7 cellular contexts compared by ENCODE assay signal in the genomic region with DNA sequence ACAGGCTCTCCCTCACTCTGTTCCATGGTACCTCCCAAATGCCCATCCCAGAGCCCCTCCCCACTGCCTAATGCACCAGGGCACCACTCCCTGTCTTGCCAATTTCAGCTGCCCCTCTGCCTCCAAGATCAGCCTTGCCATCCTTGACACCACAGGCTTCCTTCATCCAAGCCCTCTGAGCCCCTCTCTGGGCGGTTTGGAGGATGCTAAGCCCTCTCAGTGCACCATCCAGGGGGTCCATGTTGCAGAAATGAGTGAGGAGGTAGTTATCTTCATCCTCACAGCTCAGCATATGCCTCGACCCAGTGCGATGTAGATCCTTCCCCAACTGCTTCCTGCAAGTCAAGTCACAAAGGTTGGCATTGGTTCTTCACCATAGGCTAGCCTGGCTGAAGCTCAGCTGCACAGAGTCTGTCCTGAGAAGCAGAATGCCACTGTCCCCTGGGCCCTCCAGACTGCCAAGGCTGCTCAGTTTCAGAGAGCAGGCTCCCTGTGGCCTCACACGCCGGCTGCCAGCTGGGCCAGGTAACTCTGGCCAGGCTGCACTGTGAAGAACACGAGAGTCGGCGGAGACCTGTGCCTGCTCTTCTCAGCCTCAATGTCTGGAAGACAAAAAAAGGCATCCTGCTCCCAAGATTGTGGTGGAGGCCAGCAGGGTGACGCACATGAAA. TPM values are rescaled to one million over a fixed set of nuclear protein-coding genes. Genes with fewer than 3 reads are reported as not detected.
DNase-seq lines count a peak whose midpoint lies in the region; ATAC-seq, FAIRE-seq and TF ChIP-seq lines count a peak whose summit lies in the region.

No MANE protein-coding gene starts in this region.

- ATAC-seq in IMR-90 (ENCODE audit: low read depth) (no peak), GM21723 (IDR thresholded peaks at IDR 0.05; ENCODE audit: unreplicated experiment) (no peak)

- POLR2A ChIA-PET in IMR-90 (lab: Charles Lee; ENCODE audit: unreplicated experiment) = interaction anchor here (0.6 kb wide), 1 partner anchor 10 kb away, joined by 4 read pairs; no protein-coding TSS in a partner anchor
- POLR2A ChIA-PET in H1 (lab: Charles Lee; ENCODE audit: partially characterized antibody) = interaction anchor here (0.6 kb wide), 1 partner anchor 333 kb away, joined by 3 read pairs; no protein-coding TSS in a partner anchor

- H3K79me2 ChIP-seq in GM23248 (ENCODE audit: insufficient read depth) (no peaks in the 10 kb centered on the region), H1 (ENCODE audit: control insufficient read depth in 1 of 2, insufficient read depth in 2 of 2, low read length in 2 of 2) (no peaks in the 10 kb centered on the region)

- TF ChIP-seq RAD21 in IMR-90 (IDR thresholded peaks at IDR 0.05; ENCODE audit: low read length) = no peak
- no peak for TF ChIP-seq RAD21 in H1 (IDR thresholded peaks at IDR 0.05 in 1 of 2, conservative IDR thresholded peaks at IDR 0.05 in 1 of 2; ENCODE audit: low read depth in 2 of 2, low read length in 2 of 2)

- H3K56ac ChIP-seq in IMR-90 (ENCODE audit: extremely low read depth, insufficient read depth, low read length) (no peak overlapping the region), H1 (replicated peaks; ENCODE audit: insufficient read length, low read depth, low read length) (no peak overlapping the region)

- no peak for TF ChIP-seq POLR2A in IMR-90 (IDR thresholded peaks at IDR 0.05; ENCODE audit: low read depth, low read length)
- no peak for TF ChIP-seq POLR2A in H1 (IDR thresholded peaks at IDR 0.05; ENCODE audit: control extremely low read depth in 1 of 2, low read depth in 2 of 2, low read length in 2 of 2)

- H3K4me2 ChIP-seq in GM23248 (ENCODE audit: unreplicated experiment) (no peak overlapping the region), IMR-90 (ENCODE audit: low read depth, low read length) (no peak overlapping the region), H1 (ENCODE audit: insufficient read depth in 1 of 2, low read depth in 2 of 2, low read length in 2 of 2) (no peak overlapping the region), skeletal muscle satellite cell (ENCODE audit: low read length) (peak overlapping the region; percentile 26)

- DNase-seq in GM23248 = no peak
- DNase-seq in IMR-90 = no peak
- DNase-seq in H1 (ENCODE audit: low read depth in 1 of 2, low spot score in 2 of 2) = no peak
- DNase-seq in GM13976 (ENCODE audit: low spot score) = no peak
- DNase-seq in ACHN = no peak

- H3F3A ChIP-seq in GM23248 (ENCODE audit: insufficient read depth) = peaks cover 6% of the 10 kb centered on the region

- peak overlapping the region; percentile 73; the same call in 1 of the 3 replicates for H2BK15ac ChIP-seq in IMR-90 (ENCODE audit: low read depth, low read length)
- no peak overlapping the region for H2BK15ac ChIP-seq in H1 (ENCODE audit: low read length)

- peak overlapping the region; percentile 92 for H2AK5ac ChIP-seq in IMR-90 (ENCODE audit: low read depth, low read length)
- H2AK5ac ChIP-seq in H1 (ENCODE audit: low read depth, low read length) = no peak overlapping the region

- H3K27me3 ChIP-seq in GM23248 (replicated peaks; ENCODE audit: insufficient read depth) (no peaks in the 10 kb centered on the region), IMR-90 (ENCODE audit: control insufficient read depth, insufficient read depth, low read length) (no peaks in the 10 kb centered on the region), H1 (replicated peaks in 1 of 4; ENCODE audit: control insufficient read depth in 3 of 4, extremely low read depth in 1 of 4, insufficient read depth in 3 of 4, low read length in 3 of 4) (no peaks in the 10 kb centered on the region), skeletal muscle satellite cell (ENCODE audit: control insufficient read depth, insufficient read depth, low read length) (no peaks in the 10 kb centered on the region)

- 0 out of 2 replicates have a peak overlapping the region, but pooled peaks have one; percentile 2 for H2BK12ac ChIP-seq in H1 (ENCODE audit: low read depth, low read length)

- H2BK20ac ChIP-seq in IMR-90 (ENCODE audit: low read depth, low read length) (peak overlapping the region; percentile 79), H1 (ENCODE audit: low read length) (no peak overlapping the region)

- dilution Hi-C loops in IMR-90 (cut with HindIII; ENCODE audit: low sequenced_read_pairs, unreplicated experiment) = no loop called here

- H3K4me1 ChIP-seq in GM23248 (ENCODE audit: insufficient read depth) = peaks cover 26% of the 10 kb centered on the region
- peaks cover 17% of the 10 kb centered on the region for H3K4me1 ChIP-seq in IMR-90 (ENCODE audit: control insufficient read depth, insufficient read depth, low read length)
- H3K4me1 ChIP-seq in H1 (replicated peaks in 1 of 4; ENCODE audit: control insufficient read depth in 3 of 4, insufficient read depth in 4 of 4, low read length in 3 of 4) = peaks cover 0 to 4% (median 2%) of the 10 kb centered on the region in 4 experiments; a peak in 1 of 7 replicates
- H3K4me1 ChIP-seq in skeletal muscle satellite cell (ENCODE audit: control insufficient read depth, insufficient read depth, low read length) = peaks cover 18% of the 10 kb centered on the region

- TF ChIP-seq CTCF in IMR-90 (conservative IDR thresholded peaks at IDR 0.05; ENCODE audit: low read depth, low read length) (no peak), H1 (IDR thresholded peaks at IDR 0.05; ENCODE audit: control extremely low read depth in 1 of 3, insufficient read depth in 1 of 3, low read depth in 1 of 3, low read length in 3 of 3) (no peak), GM13976 (IDR thresholded peaks at IDR 0.05; ENCODE audit: borderline replicate concordance, control extremely low read depth, extremely low read depth, insufficient read depth, missing control alignments) (no peak)

- peak overlapping the region; percentile 62 for H2AK9ac ChIP-seq in IMR-90 (replicated peaks; ENCODE audit: low read depth, low read length, poor library complexity)

- H3K79me1 ChIP-seq in IMR-90 (ENCODE audit: low read depth in 1 of 2, low read length in 2 of 2) = no peaks in the 10 kb centered on the region
- H3K79me1 ChIP-seq in H1 (ENCODE audit: low read depth, low read length) = no peaks in the 10 kb centered on the region

- no peaks in the 10 kb centered on the region for H3K23me2 ChIP-seq in H1 (ENCODE audit: low read depth, low read length)

- H3K14ac ChIP-seq in IMR-90 (replicated peaks; ENCODE audit: low read depth, low read length) (no peak overlapping the region), H1 (ENCODE audit: insufficient read length) (no peak overlapping the region)

- H4K8ac ChIP-seq in IMR-90 (ENCODE audit: low read depth in 2 of 2, low read length in 2 of 2) = peak overlapping the region; percentile 10 to 70; a peak in 2 of 4 replicates
- H4K8ac ChIP-seq in H1 (ENCODE audit: extremely low read depth, insufficient read depth, low read length) = peak overlapping the region; percentile 41; the same call in 1 of the 2 replicates

- WGBS in GM23248 (ENCODE audit: low coverage in 1 of 2, low lambda C conversion rate in 2 of 2, missing lambda C conversion rate in 2 of 2), 2 experiments = 60 to 64% methylated on average over 9 of the region's 9 CpGs
- no CpG with 5 or more reads among the region's 9 CpGs for WGBS in IMR-90 (ENCODE audit: extremely low coverage in 2 of 2, insufficient read length in 1 of 2), 2 experiments
- WGBS in H1 (ENCODE audit: extremely low coverage in 1 of 2, insufficient coverage in 1 of 2, insufficient read length in 1 of 2, insufficient replicate concordance in 2 of 2, low coverage in 1 of 2, low lambda C conversion rate in 2 of 2, missing lambda C conversion rate in 1 of 2), 2 experiments = 96% methylated on average over 9 of the region's 9 CpGs; no CpG with 5 or more reads in 1 of the 2 experiments

- no peak overlapping the region for H4K5ac ChIP-seq in IMR-90 (ENCODE audit: low read depth, low read length)
- no peak overlapping the region for H4K5ac ChIP-seq in H1 (ENCODE audit: insufficient read length, low read depth, low read length)

- CTCF ChIA-PET in IMR-90 (lab: Yijun Ruan, JAX) = interaction anchor here (1.0 kb wide), 1 partner anchor 9 kb away, joined by 4 read pairs; no protein-coding TSS in a partner anchor
- CTCF ChIA-PET in H1 (lab: Charles Lee; ENCODE audit: partially characterized antibody) = interaction anchor here (0.6 to 7.1 kb wide), 5 partner anchors 10 to 56 kb away, joined by 3 to 60 read pairs (median 3); no protein-coding TSS in a partner anchor

- BruUV-seq in IMR-90 (replicated peaks; lab: Mats Ljungman, UMichigan) = no TSS peak

- peaks cover 26% of the 10 kb centered on the region for H3K9me1 ChIP-seq in IMR-90 (ENCODE audit: insufficient read depth, low read length)

- H3K9me2 ChIP-seq in GM23248 (ENCODE audit: insufficient read depth) = no peaks in the 10 kb centered on the region

- no peak for FAIRE-seq in H1 (lab: Jason Lieb, UNC)

- H3K4ac ChIP-seq in IMR-90 (ENCODE audit: low read depth, low read length) = peak overlapping the region; percentile 85
- H3K4ac ChIP-seq in H1 (replicated peaks; ENCODE audit: insufficient read length, low read depth, low read length) = no peak overlapping the region

- H2AFZ ChIP-seq in GM23248 (0 out of 2 replicates have a peak overlapping the region, but pooled peaks have one; percentile 3), IMR-90 (replicated peaks; ENCODE audit: low read length, poor library complexity) (peak overlapping the region; percentile 87), H1 (ENCODE audit: low read length) (no peak overlapping the region)

- H3K36me3 ChIP-seq in GM23248 (ENCODE audit: low read depth) = no peaks in the 10 kb centered on the region
- no peaks in the 10 kb centered on the region for H3K36me3 ChIP-seq in IMR-90 (ENCODE audit: control insufficient read depth, insufficient read depth, low read length)
- H3K36me3 ChIP-seq in H1 (ENCODE audit: control insufficient read depth in 2 of 4, insufficient read depth in 4 of 4, low read length in 3 of 4) = no peaks in the 10 kb centered on the region
- no peaks in the 10 kb centered on the region for H3K36me3 ChIP-seq in skeletal muscle satellite cell (ENCODE audit: insufficient read depth, low read length)

- in situ Hi-C loops in GM23248 (cut with MboI) (no loop called here), IMR-90 (cut with MboI; ENCODE audit: low sequenced_read_pairs) (no loop called here), GM13976 (cut with MboI; ENCODE audit: low sequenced_read_pairs, unreplicated experiment) (no loop called here), ACHN (cut with HindIII; ENCODE audit: low pct_ligation_motif_present, low pct_unique_long_range_greater_than_20kb, low sequenced_read_pairs) (no loop called here)

- H4K20me1 ChIP-seq in GM23248 (ENCODE audit: insufficient read depth) (no peaks in the 10 kb centered on the region), IMR-90 (ENCODE audit: insufficient read depth, low read length) (no peaks in the 10 kb centered on the region), H1 (replicated peaks in 1 of 2; ENCODE audit: control insufficient read depth in 1 of 2, insufficient read depth in 2 of 2, low read length in 2 of 2) (no peaks in the 10 kb centered on the region)

- H2BK5ac ChIP-seq in IMR-90 (ENCODE audit: low read depth, low read length, poor library complexity, severe bottlenecking) = peak overlapping the region; percentile 46
- no peak overlapping the region for H2BK5ac ChIP-seq in H1 (ENCODE audit: low read depth, low read length)

- no peak for TF ChIP-seq EP300 in H1 (IDR thresholded peaks at IDR 0.05; ENCODE audit: borderline replicate concordance in 1 of 2, low read depth in 2 of 2, low read length in 2 of 2)

- peak overlapping the region; percentile 60; the same call in 1 of the 2 replicates for H3K27ac ChIP-seq in GM23248
- peak overlapping the region; percentile 2; the same call in 1 of the 2 replicates for H3K27ac ChIP-seq in IMR-90 (ENCODE audit: insufficient read depth, low read length)
- H3K27ac ChIP-seq in H1 (ENCODE audit: low read depth, low read length) = no peak overlapping the region

- no peak overlapping the region for H3K4me3 ChIP-seq in GM23248
- no peak overlapping the region for H3K4me3 ChIP-seq in IMR-90 (ENCODE audit: insufficient read depth, low read depth, low read length)
- H3K4me3 ChIP-seq in H1 (ENCODE audit: extremely low read depth in 1 of 4, insufficient read depth in 2 of 4, low read depth in 3 of 4, low read length in 4 of 4) = no peak overlapping the region
- H3K4me3 ChIP-seq in skeletal muscle satellite cell (ENCODE audit: low read length) = no peak overlapping the region

- no peaks in the 10 kb centered on the region for H3K9me3 ChIP-seq in GM23248 (ENCODE audit: low read depth)
- H3K9me3 ChIP-seq in IMR-90 (ENCODE audit: control insufficient read depth, insufficient read depth, low read length) = no peaks in the 10 kb centered on the region
- 0 out of 4 replicates have a peak, but pooled peaks cover 0 to 3% of the 10 kb centered on the region in 2 experiments for H3K9me3 ChIP-seq in H1 (ENCODE audit: insufficient read depth in 2 of 2, low read depth in 1 of 2, low read length in 1 of 2)
- H3K9me3 ChIP-seq in skeletal muscle satellite cell (replicated peaks; ENCODE audit: low read length) = no peaks in the 10 kb centered on the region

- peak overlapping the region; percentile 77 for H2BK120ac ChIP-seq in IMR-90 (ENCODE audit: low read depth, low read length)
- H2BK120ac ChIP-seq in H1 (replicated peaks; ENCODE audit: low read depth, low read length) = no peak overlapping the region

- peak overlapping the region; percentile 86 for H4K91ac ChIP-seq in IMR-90 (ENCODE audit: insufficient read depth, low read depth, low read length)
- H4K91ac ChIP-seq in H1 (replicated peaks; ENCODE audit: insufficient read length, low read length) = no peak overlapping the region

- intact Hi-C loops in IMR-90 (cut with micrococcal nuclease) = no loop called here

- H3K9ac ChIP-seq in GM23248 = no peak overlapping the region
- H3K9ac ChIP-seq in IMR-90 (ENCODE audit: low read depth, low read length) = no peak overlapping the region
- H3K9ac ChIP-seq in H1 (replicated peaks in 1 of 4; ENCODE audit: extremely low read depth in 1 of 4, low read depth in 3 of 4, low read length in 3 of 4) = no peak overlapping the region
- H3K9ac ChIP-seq in skeletal muscle satellite cell (ENCODE audit: low read depth, low read length) = no peak overlapping the region

- H3K18ac ChIP-seq in IMR-90 (ENCODE audit: low read depth, low read length) (no peak overlapping the region), H1 (ENCODE audit: extremely low read depth, low read length) (no peak overlapping the region)

- H3K23ac ChIP-seq in IMR-90 (ENCODE audit: low read depth, low read length) (no peak overlapping the region), H1 (ENCODE audit: insufficient read length) (no peak overlapping the region)

RNA-seq across cellular contexts. Expression of a gene that starts 9.9 kb away (rescaled TPM):
- 39.6 and 41.0 TPM in 2 replicates for total RNA-seq in GM23248 (2014; rRNA removed; shearing (Covaris generic))
- 32.9 and 36.7 TPM in 2 replicates for polyA plus RNA-seq in GM23248 (2016; fragmentation: Nextera tagmentation; extraction: Ambion mirVana)
- total RNA-seq in IMR-90 (2012; rRNA removed) = 30.8 and 31.9 TPM in 2 replicates
- polyA plus RNA-seq in IMR-90 (2012; rRNA removed) = 6.2 and 6.5 TPM in 2 replicates
- 2.0 and 2.1 TPM in 2 replicates for polyA plus RNA-seq in IMR-90 (2012; cell fraction: cytosol; rRNA removed)
- polyA plus RNA-seq in IMR-90 (2012; cell fraction: nucleus; rRNA removed; ENCODE audit: low replicate concordance) = 3.2 and 7.7 TPM in 2 replicates
- total RNA-seq in H1 (2021; fragmentation: NEBNext Ultra II Directional; extraction: Animal tissue kit (Norgen Biotek cat#: 25700)) = 23.2 and 24.2 TPM in 2 replicates
- 2.0 and 2.3 TPM in 2 replicates for polyA plus RNA-seq in H1 (2011; rRNA removed)
- polyA plus RNA-seq in H1 (2011; cell fraction: cytosol; rRNA removed) = 2.8 TPM
- 7.5 TPM for polyA plus RNA-seq in H1 (2011; cell fraction: nucleus; rRNA removed)
- 3.8 to 5.9 TPM (median 5.7 TPM) in 4 replicates for polyA plus RNA-seq in H1 (2012, experiment 1 of 2)
- 0.22 TPM for polyA plus RNA-seq in H1 (2012, experiment 2 of 2)
- polyA plus RNA-seq in H1 (2013, experiment 1 of 2) = 8.0 TPM
- 7.1 TPM for polyA plus RNA-seq in H1 (2013, experiment 2 of 2)
- 16.6 and 27.5 TPM in 2 replicates for polyA minus RNA-seq in H1 (2011; rRNA and poly(A)+ RNA removed)
- 21.1 TPM for polyA minus RNA-seq in H1 (2011; cell fraction: cytosol; rRNA and poly(A)+ RNA removed)
- polyA minus RNA-seq in H1 (2011; cell fraction: nucleus; rRNA and poly(A)+ RNA removed) = 31.6 TPM
- 28.6 and 33.6 TPM in 2 replicates for total RNA-seq in skeletal muscle satellite cell (2012; rRNA removed)

RNA-seq across cellular contexts. Expression of a gene that starts 20.5 kb away (rescaled TPM):
- not detected in 2 replicates for total RNA-seq in GM23248 (2014; rRNA removed; shearing (Covaris generic))
- polyA plus RNA-seq in GM23248 (2016; fragmentation: Nextera tagmentation; extraction: Ambion mirVana) = not detected in 2 replicates
- total RNA-seq in IMR-90 (2012; rRNA removed) = 0.28 TPM in 1 of 2 replicates, not detected in the other
- polyA plus RNA-seq in IMR-90 (2012; rRNA removed) = 0.07 TPM in 1 of 2 replicates, not detected in the other
- polyA plus RNA-seq in IMR-90 (2012; cell fraction: cytosol; rRNA removed) = 0.10 TPM in 1 of 2 replicates, not detected in the other
- 0.05 and 0.22 TPM in 2 replicates for polyA plus RNA-seq in IMR-90 (2012; cell fraction: nucleus; rRNA removed; ENCODE audit: low replicate concordance)
- total RNA-seq in H1 (2021; fragmentation: NEBNext Ultra II Directional; extraction: Animal tissue kit (Norgen Biotek cat#: 25700)) = 1.5 and 1.7 TPM in 2 replicates
- 1.6 and 2.2 TPM in 2 replicates for polyA plus RNA-seq in H1 (2011; rRNA removed)
- polyA plus RNA-seq in H1 (2011; cell fraction: cytosol; rRNA removed) = 1.5 TPM
- polyA plus RNA-seq in H1 (2011; cell fraction: nucleus; rRNA removed) = 2.2 TPM
- 1.3 to 2.7 TPM (median 2.3 TPM) in 4 replicates for polyA plus RNA-seq in H1 (2012, experiment 1 of 2)
- 1.5 TPM for polyA plus RNA-seq in H1 (2012, experiment 2 of 2)
- polyA plus RNA-seq in H1 (2013, experiment 1 of 2) = 1.7 TPM
- 1.4 TPM for polyA plus RNA-seq in H1 (2013, experiment 2 of 2)
- 0.19 and 0.24 TPM in 2 replicates for polyA minus RNA-seq in H1 (2011; rRNA and poly(A)+ RNA removed)
- not detected for polyA minus RNA-seq in H1 (2011; cell fraction: cytosol; rRNA and poly(A)+ RNA removed)
- not detected for polyA minus RNA-seq in H1 (2011; cell fraction: nucleus; rRNA and poly(A)+ RNA removed)
- total RNA-seq in skeletal muscle satellite cell (2012; rRNA removed) = 0.25 TPM in 1 of 2 replicates, not detected in the other
